22 cellular contexts compared by ENCODE assay signal in the genomic region with DNA sequence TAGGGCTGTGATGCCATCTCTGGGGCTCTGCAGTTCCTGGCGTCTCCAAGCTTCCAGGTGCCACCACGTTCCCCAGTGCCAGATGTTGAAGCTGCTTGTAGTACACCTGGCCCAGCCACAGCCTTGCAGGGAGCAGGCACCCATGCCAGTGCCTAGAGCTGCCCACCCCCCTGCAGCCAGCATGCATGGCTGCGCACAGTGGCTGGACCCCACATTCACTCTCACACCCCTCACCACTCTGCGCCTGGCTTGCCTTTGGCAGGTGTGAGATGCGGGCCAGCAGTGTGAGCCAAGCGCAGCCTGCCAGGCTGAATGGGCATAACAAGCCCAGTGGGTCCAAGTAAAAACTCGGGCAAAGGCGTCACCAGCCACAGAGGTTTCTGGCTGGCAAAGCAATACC.
"Had no signal": no experiment of that assay in that cellular context is flagged by ENCODE, and none has a peak within 500 bp of the region (broad histone marks: within the 10 kb centered on the region; RNA-seq: fewer than 3 reads in every experiment).

No MANE protein-coding gene starts in this region.

- H3K4me3 ChIP-seq: esophagus muscularis mucosa, gastroesophageal sphincter, left ventricle myocardium inferior, sigmoid colon, skin epidermis, suprapubic skin, thyroid gland, upper lobe of left lung had no signal

- H3K36me3 Mint-ChIP-seq: naive B cell had no signal

- H3K27me3 ChIP-seq: esophagus muscularis mucosa, gastroesophageal sphincter, sigmoid colon, suprapubic skin, thyroid gland, upper lobe of left lung had no signal

- H3K27me3 Mint-ChIP-seq: dendritic cell treated with granulocyte-macrophage colony-stimulating factor and Interleukin-4, amounts not matched to agents 40 ng/mL and 50 ng/mL, for 4 days; effector memory CD8-positive, alpha-beta T cell; naive B cell had no signal

- H3K4me1 ChIP-seq: suprapubic skin, upper lobe of left lung had no signal

- H3K9me3 Mint-ChIP-seq: dendritic cell treated with granulocyte-macrophage colony-stimulating factor and Interleukin-4, amounts not matched to agents 40 ng/mL and 50 ng/mL, for 4 days; effector memory CD8-positive, alpha-beta T cell; nephron; stimulated activated effector memory CD8-positive, alpha-beta T cell treated with anti-CD3 and anti-CD28 coated beads, Interleukin-12 subunit alpha, Interleukin-12 subunit beta, amount 100 ng/mL, for 72 hours had no signal

- H3K9me3 ChIP-seq: esophagus muscularis mucosa, gastroesophageal sphincter, left ventricle myocardium inferior, sigmoid colon, suprapubic skin, thyroid gland, upper lobe of left lung had no signal

- FAIRE-seq: colon had no signal

- H3K4me1 Mint-ChIP-seq: stimulated activated effector memory CD8-positive, alpha-beta T cell treated with anti-CD3 and anti-CD28 coated beads, Interleukin-12 subunit alpha, Interleukin-12 subunit beta, amount 100 ng/mL, for 72 hours had no signal

- H3K27ac Mint-ChIP-seq: dendritic cell treated with granulocyte-macrophage colony-stimulating factor and Interleukin-4, amounts not matched to agents 40 ng/mL and 50 ng/mL, for 4 days; nephron; stimulated activated effector memory CD8-positive, alpha-beta T cell treated with anti-CD3 and anti-CD28 coated beads, Interleukin-12 subunit alpha, Interleukin-12 subunit beta, amount 100 ng/mL, for 72 hours had no signal

- ATAC-seq: effector memory CD8-positive, alpha-beta T cell; gastroesophageal sphincter; stimulated activated effector memory CD8-positive, alpha-beta T cell treated with anti-CD3 and anti-CD28 coated beads, Interleukin-12 subunit alpha, Interleukin-12 subunit beta, amount 100 ng/mL, for 72 hours; stimulated activated naive CD8-positive, alpha-beta T cell treated with anti-CD3 and anti-CD28 coated beads, Interleukin-15, Interleukin-2, amounts not matched to agents 100 U/mL and 50 U/mL, for 24 hours had no signal

- DNase-seq: effector memory CD8-positive, alpha-beta T cell; glutamatergic neuron; islet precursor cell; left ventricle myocardium inferior; mesendoderm; naive B cell; sigmoid colon; stimulated activated CD4-positive, alpha-beta T cell treated with anti-CD3 and anti-CD28 coated beads, Interleukin-12 subunit alpha, Interleukin-12 subunit beta, amount 100 ng/mL, for 4 hours; stimulated activated CD4-positive, alpha-beta T cell treated with anti-CD3 and anti-CD28 coated beads, Interleukin-4, amount 100 ng/mL, for 1 hour; stimulated activated CD8-positive, alpha-beta memory T cell treated with anti-CD3 and anti-CD28 coated beads, Interleukin-4, amount 100 ng/mL, for 48 hours; stimulated activated naive CD8-positive, alpha-beta T cell treated with anti-CD3 and anti-CD28 coated beads, Interleukin-15, Interleukin-2, amounts not matched to agents 100 U/mL and 50 U/mL, for 24 hours; thyroid gland had no signal

- H3K4me3 Mint-ChIP-seq: dendritic cell treated with granulocyte-macrophage colony-stimulating factor and Interleukin-4, amounts not matched to agents 40 ng/mL and 50 ng/mL, for 4 days; effector memory CD8-positive, alpha-beta T cell; nephron; stimulated activated effector memory CD8-positive, alpha-beta T cell treated with anti-CD3 and anti-CD28 coated beads, Interleukin-12 subunit alpha, Interleukin-12 subunit beta, amount 100 ng/mL, for 72 hours had no signal

- H3K27ac ChIP-seq: epithelial cell of prostate, esophagus muscularis mucosa, gastroesophageal sphincter, left ventricle myocardium inferior, sigmoid colon, skin epidermis, suprapubic skin, thyroid gland, upper lobe of left lung had no signal
